10 cellular contexts compared by ENCODE assay signal in the genomic region with DNA sequence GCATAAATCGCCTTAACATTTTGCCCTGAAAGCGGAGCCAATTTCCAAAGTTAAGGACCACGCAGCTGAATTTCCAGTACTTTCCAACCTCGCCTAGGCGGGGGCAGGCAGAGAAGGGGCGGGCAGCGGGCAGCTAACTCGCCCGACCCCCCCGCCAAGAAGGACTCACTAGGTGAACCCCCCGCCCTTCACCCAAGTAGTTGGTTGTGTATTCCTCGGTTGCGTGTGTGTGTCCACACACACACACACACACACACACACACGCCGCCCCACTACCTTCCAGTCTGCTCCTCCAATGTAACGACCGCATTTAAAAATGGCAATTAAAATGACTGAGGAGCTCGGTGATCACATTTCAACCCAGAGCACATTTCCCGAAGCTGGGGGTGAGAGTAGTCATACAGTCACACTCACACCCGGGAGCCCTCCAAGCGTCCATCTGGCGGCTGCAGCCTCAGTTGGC. TPM values are rescaled to one million over a fixed set of nuclear protein-coding genes. Genes with fewer than 3 reads are reported as not detected.
DNase-seq lines count a peak whose midpoint lies in the region; ATAC-seq, FAIRE-seq and TF ChIP-seq lines count a peak whose summit lies in the region.
"Had no signal": no experiment of that assay in that cellular context is flagged by ENCODE, and none has a peak within 500 bp of the region (broad histone marks: within the 10 kb centered on the region; RNA-seq: fewer than 3 reads in every experiment).

No MANE protein-coding gene starts in this region.

- peak overlapping the region; percentile 90 to 91 (median 91) for H3K27ac Mint-ChIP-seq in nephron
- H3K27ac Mint-ChIP-seq in activated CD4-positive, alpha-beta T cell treated with anti-CD3 and anti-CD28 coated beads, Interleukin-2, amount 10 ng/mL, durations not matched to agents 24 days and 14 days = no peak overlapping the region

- peak overlapping the region; percentile 48; the same call in 1 of the 2 replicates for H3K18ac ChIP-seq in H1 (ENCODE audit: extremely low read depth, low read length)

- peak overlapping the region; percentile 94 to 97 (median 96) for H3K4me3 Mint-ChIP-seq in nephron
- no peak overlapping the region for H3K4me3 Mint-ChIP-seq in activated CD4-positive, alpha-beta T cell treated with anti-CD3 and anti-CD28 coated beads, Interleukin-2, amount 10 ng/mL, durations not matched to agents 24 days and 14 days

- no peak overlapping the region for H2AFZ ChIP-seq in H1 (ENCODE audit: low read length)

- WGBS in H1 (ENCODE audit: extremely low coverage in 1 of 2, insufficient coverage in 1 of 2, insufficient read length in 1 of 2, insufficient replicate concordance in 2 of 2, low coverage in 1 of 2, low lambda C conversion rate in 2 of 2, missing lambda C conversion rate in 1 of 2), 2 experiments = 2% methylated on average over 14 of the region's 22 CpGs; no CpG with 5 or more reads in 1 of the 2 experiments

- H4K8ac ChIP-seq in H1 (ENCODE audit: extremely low read depth, insufficient read depth, low read length) = peak overlapping the region; percentile 51

- no peak overlapping the region for H2BK5ac ChIP-seq in H1 (ENCODE audit: low read depth, low read length)

- POLR2A ChIA-PET in H1 (lab: Charles Lee; ENCODE audit: partially characterized antibody) = interaction anchor here (0.7 to 2.7 kb wide), 12 partner anchors 9 to 227 kb away, joined by 3 to 15 read pairs (median 4); no protein-coding TSS in a partner anchor

- H3K4ac ChIP-seq in H1 (replicated peaks; ENCODE audit: insufficient read length, low read depth, low read length) = no peak overlapping the region

- no peak overlapping the region for H3K56ac ChIP-seq in H1 (replicated peaks; ENCODE audit: insufficient read length, low read depth, low read length)

- peaks cover 41% of the 10 kb centered on the region for H3K23me2 ChIP-seq in H1 (ENCODE audit: low read depth, low read length)

- H3K36me3 Mint-ChIP-seq in nephron (ENCODE audit: low read depth) = no peaks in the 10 kb centered on the region
- H3K36me3 Mint-ChIP-seq in activated CD4-positive, alpha-beta T cell treated with anti-CD3 and anti-CD28 coated beads, Interleukin-2, amount 10 ng/mL, durations not matched to agents 24 days and 14 days (ENCODE audit: low read depth) = no peaks in the 10 kb centered on the region

- H3K79me2 ChIP-seq in H1 (ENCODE audit: control insufficient read depth in 1 of 2, insufficient read depth in 2 of 2, low read length in 2 of 2) = 0 out of 4 replicates have a peak, but pooled peaks cover 0 to 2% of the 10 kb centered on the region in 2 experiments

- no peak overlapping the region for H2BK15ac ChIP-seq in H1 (ENCODE audit: low read length)

- peak overlapping the region; percentile 44 for H4K91ac ChIP-seq in H1 (replicated peaks; ENCODE audit: insufficient read length, low read length)

- H2AK5ac ChIP-seq in H1 (ENCODE audit: low read depth, low read length) = no peak overlapping the region

- no peaks in the 10 kb centered on the region; the same call in 1 of the 2 replicates for H3K79me1 ChIP-seq in H1 (ENCODE audit: low read depth, low read length)

- H2BK20ac ChIP-seq in H1 (ENCODE audit: low read length) = no peak overlapping the region

- TF ChIP-seq EP300 in H1 (IDR thresholded peaks at IDR 0.05; ENCODE audit: borderline replicate concordance in 1 of 2, low read depth in 2 of 2, low read length in 2 of 2) = no peak

- H3K9me3 Mint-ChIP-seq in nephron = no peaks in the 10 kb centered on the region
- H3K9me3 Mint-ChIP-seq in activated CD4-positive, alpha-beta T cell treated with anti-CD3 and anti-CD28 coated beads, Interleukin-2, amount 10 ng/mL, durations not matched to agents 24 days and 14 days = no peaks in the 10 kb centered on the region

- peak overlapping the region; percentile 96 to 98 for H3K4me2 ChIP-seq in H1 (ENCODE audit: insufficient read depth in 1 of 2, low read depth in 2 of 2, low read length in 2 of 2)

- TF ChIP-seq RAD21 in H1 (IDR thresholded peaks at IDR 0.05 in 1 of 2, conservative IDR thresholded peaks at IDR 0.05 in 1 of 2; ENCODE audit: low read depth in 2 of 2, low read length in 2 of 2) = no peak

- no peaks in the 10 kb centered on the region for H3K36me3 ChIP-seq in H1 (ENCODE audit: control insufficient read depth in 2 of 4, insufficient read depth in 4 of 4, low read length in 3 of 4)

- H3K27me3 Mint-ChIP-seq in nephron (ENCODE audit: low read depth) = peaks cover 38% of the 10 kb centered on the region
- H3K27me3 Mint-ChIP-seq in activated CD4-positive, alpha-beta T cell treated with anti-CD3 and anti-CD28 coated beads, Interleukin-2, amount 10 ng/mL, durations not matched to agents 24 days and 14 days = peaks cover 74% of the 10 kb centered on the region

- no peak overlapping the region; a peak in 1 of 7 replicates for H3K9ac ChIP-seq in H1 (replicated peaks in 1 of 4; ENCODE audit: extremely low read depth in 1 of 4, low read depth in 3 of 4, low read length in 3 of 4)

- H3K27ac ChIP-seq in H1 (ENCODE audit: low read depth, low read length) = no peak overlapping the region

- H3K27me3 ChIP-seq in H1 (replicated peaks in 1 of 4; ENCODE audit: control insufficient read depth in 3 of 4, extremely low read depth in 1 of 4, insufficient read depth in 3 of 4, low read length in 3 of 4) = peaks cover 12 to 70% (median 59%) of the 10 kb centered on the region in 4 experiments

- ATAC-seq in HG02970 (IDR thresholded peaks at IDR 0.05; ENCODE audit: low FRiP score, unreplicated experiment) = no peak

- TF ChIP-seq CTCF in AG09309 (IDR thresholded peaks at IDR 0.05; ENCODE audit: control insufficient read depth, insufficient read depth, low read depth, low read length, missing control alignments) (no peak), H1 (IDR thresholded peaks at IDR 0.05; ENCODE audit: control extremely low read depth in 1 of 3, insufficient read depth in 1 of 3, low read depth in 1 of 3, low read length in 3 of 3) (no peak), nephron (IDR thresholded peaks at IDR 0.05; ENCODE audit: unreplicated experiment in 3 of 3) (no peak)

- no peak overlapping the region for H3K14ac ChIP-seq in H1 (ENCODE audit: insufficient read length)

- FAIRE-seq in H1 (lab: Jason Lieb, UNC) = no peak
- FAIRE-seq: colon had no signal

- no peak overlapping the region for H2BK12ac ChIP-seq in H1 (ENCODE audit: low read depth, low read length)

- CTCF ChIA-PET in H1 (lab: Charles Lee; ENCODE audit: partially characterized antibody) = interaction anchor here (0.6 to 3.8 kb wide), 23 partner anchors 10 to 647 kb away, joined by 3 to 32 read pairs (median 4); no protein-coding TSS in a partner anchor

- DNase-seq in AG09309 (ENCODE audit: low read depth) = no peak
- peak; percentile 0 for DNase-seq in NCI-H1694 (lab: John Stamatoyannopoulos, UW)
- DNase-seq in H1 (ENCODE audit: low read depth in 1 of 2, low spot score in 2 of 2) = no peak
- no peak for DNase-seq in stimulated activated CD4-positive, alpha-beta T cell treated with anti-CD3 and anti-CD28 coated beads, Interleukin-4, amount 100 ng/mL, for 24 hours
- DNase-seq in activated gamma-delta T cell treated with Interleukin-2 at 50 U/mL for 16 hours = no peak
- DNase-seq in activated CD4-positive, alpha-beta T cell treated with anti-CD3 and anti-CD28 coated beads, Interleukin-2, amount 10 ng/mL, durations not matched to agents 24 days and 14 days = no peak
- DNase-seq: NCI-H1436 had no signal

- no peak overlapping the region for H2BK120ac ChIP-seq in H1 (replicated peaks; ENCODE audit: low read depth, low read length)

- no peaks in the 10 kb centered on the region for H4K20me1 ChIP-seq in H1 (replicated peaks in 1 of 2; ENCODE audit: control insufficient read depth in 1 of 2, insufficient read depth in 2 of 2, low read length in 2 of 2)

- no peak; a peak in 1 of 3 replicates for TF ChIP-seq POLR2A in H1 (IDR thresholded peaks at IDR 0.05; ENCODE audit: control extremely low read depth in 1 of 2, low read depth in 2 of 2, low read length in 2 of 2)

- H3K4me1 Mint-ChIP-seq in nephron = peaks cover 37% of the 10 kb centered on the region
- H3K4me1 Mint-ChIP-seq in activated CD4-positive, alpha-beta T cell treated with anti-CD3 and anti-CD28 coated beads, Interleukin-2, amount 10 ng/mL, durations not matched to agents 24 days and 14 days = peaks cover 4% of the 10 kb centered on the region

- peaks cover under 1 to 15% (median 10%) of the 10 kb centered on the region in 4 experiments; a peak in 6 of 7 replicates for H3K4me1 ChIP-seq in H1 (replicated peaks in 1 of 4; ENCODE audit: control insufficient read depth in 3 of 4, insufficient read depth in 4 of 4, low read length in 3 of 4)

- H3K9me3 ChIP-seq in H1 (ENCODE audit: insufficient read depth in 2 of 2, low read depth in 1 of 2, low read length in 1 of 2) = no peaks in the 10 kb centered on the region

- H4K5ac ChIP-seq in H1 (ENCODE audit: insufficient read length, low read depth, low read length) = no peak overlapping the region

- no peak overlapping the region for H3K23ac ChIP-seq in H1 (ENCODE audit: insufficient read length)

- H3K4me3 ChIP-seq in AG09309 (ENCODE audit: control insufficient read depth, low read depth, low read length) (peak overlapping the region; percentile 65), H1 (ENCODE audit: extremely low read depth in 1 of 4, insufficient read depth in 2 of 4, low read depth in 3 of 4, low read length in 4 of 4) (peak overlapping the region; percentile 56 to 80 (median 63))

- intact Hi-C loops in activated CD4-positive, alpha-beta T cell treated with anti-CD3 and anti-CD28 coated beads, Interleukin-2, amount 10 ng/mL, durations not matched to agents 24 days and 14 days (cut with micrococcal nuclease) = no loop called here

TF ChIP-seq in H1, 55 proteins besides CTCF, POLR2A, EP300 and RAD21 (continues in another document):
- TF ChIP-seq NRF1 (IDR thresholded peaks at IDR 0.05; ENCODE audit: low read depth, low read length) (no peak), TBP (IDR thresholded peaks at IDR 0.05; ENCODE audit: low read depth, low read length) (no peak), SP4 (IDR thresholded peaks at IDR 0.05; ENCODE audit: low read length) (no peak), RXRA (IDR thresholded peaks at IDR 0.05; ENCODE audit: insufficient read depth, low read depth, low read length) (no peak)

RNA-seq across cellular contexts. Expression of a gene that starts 1.4 kb away (rescaled TPM):
- total RNA-seq in H1 (2021; fragmentation: NEBNext Ultra II Directional; extraction: Animal tissue kit (Norgen Biotek cat#: 25700)) = 7.2 and 8.8 TPM in 2 replicates
- 3.5 and 5.8 TPM in 2 replicates for polyA plus RNA-seq in H1 (2011; rRNA removed)
- polyA plus RNA-seq in H1 (2011; cell fraction: cytosol; rRNA removed) = 2.5 TPM
- 9.5 TPM for polyA plus RNA-seq in H1 (2011; cell fraction: nucleus; rRNA removed)
- polyA plus RNA-seq in H1 (2012, experiment 1 of 2) = 1.8 to 3.9 TPM (median 2.8 TPM) in 4 replicates
- polyA plus RNA-seq in H1 (2012, experiment 2 of 2) = 0.24 TPM
- 2.4 TPM for polyA plus RNA-seq in H1 (2013, experiment 1 of 2)
- polyA plus RNA-seq in H1 (2013, experiment 2 of 2) = 1.9 TPM
- polyA minus RNA-seq in H1 (2011; rRNA and poly(A)+ RNA removed) = 6.4 and 11.1 TPM in 2 replicates
- 7.5 TPM for polyA minus RNA-seq in H1 (2011; cell fraction: cytosol; rRNA and poly(A)+ RNA removed)
- polyA minus RNA-seq in H1 (2011; cell fraction: nucleus; rRNA and poly(A)+ RNA removed) = 37.7 TPM
- not detected in 2 replicates for total RNA-seq in activated CD4-positive, alpha-beta T cell treated with anti-CD3 and anti-CD28 coated beads, Interleukin-2, amount 10 ng/mL, durations not matched to agents 24 days and 14 days
